12 cellular contexts compared by ENCODE assay signal in genomic region chr12:28966049-28966778, GRCh38.
DNase-seq lines count a peak whose midpoint lies in the region; ATAC-seq, FAIRE-seq and TF ChIP-seq lines count a peak whose summit lies in the region.
"Had no signal": no experiment of that assay in that cellular context is flagged by ENCODE, and none has a peak within 500 bp of the region (broad histone marks: within the 10 kb centered on the region; RNA-seq: fewer than 3 reads in every experiment).

No MANE protein-coding gene starts in this region.

- H3K36me3 ChIP-seq in keratinocyte (ENCODE audit: control insufficient read depth in 2 of 2, extremely low read depth in 1 of 2, insufficient read depth in 2 of 2, low read length in 2 of 2) (no peaks in the 10 kb centered on the region), stomach (no peaks in the 10 kb centered on the region)
- H3K36me3 ChIP-seq: suprapubic skin had no signal

- no peak overlapping the region for H3K4me2 ChIP-seq in keratinocyte (ENCODE audit: control insufficient read depth, extremely low read depth, insufficient read depth, low read depth, low read length)

- H3K9me1 ChIP-seq in keratinocyte (ENCODE audit: control insufficient read depth, extremely low read depth, insufficient read depth, low read length) = no peaks in the 10 kb centered on the region

- intact Hi-C loops in stomach (cut with DNase I; ENCODE audit: low total_unique reads) = no loop called here

- TF ChIP-seq CTCF in astrocyte of the spinal cord (IDR thresholded peaks at IDR 0.05; ENCODE audit: low read depth, low read length) (no peak), keratinocyte (optimal IDR thresholded peaks at IDR 0.05 in 1 of 3, IDR thresholded peaks at IDR 0.05 in 1 of 3, conservative IDR thresholded peaks at IDR 0.05 in 1 of 3; ENCODE audit: extremely low read depth in 1 of 3, insufficient read depth in 2 of 3, low read length in 3 of 3) (no peak), stomach (IDR thresholded peaks at IDR 0.05) (no peak)

- no peak overlapping the region for H3K9ac ChIP-seq in keratinocyte (ENCODE audit: control insufficient read depth, extremely low read depth, insufficient read depth, low read length)

- H3K27me3 ChIP-seq in keratinocyte (ENCODE audit: control insufficient read depth, extremely low read depth, insufficient read depth, low read length) (no peaks in the 10 kb centered on the region), stomach (no peaks in the 10 kb centered on the region)
- H3K27me3 ChIP-seq: suprapubic skin had no signal

- dilution Hi-C loops in keratinocyte (cut with MboI; ENCODE audit: extremely low pct_ligation_motif_present, low sequenced_read_pairs) = no loop called here

- no peak overlapping the region for H3K27ac ChIP-seq in keratinocyte (ENCODE audit: control insufficient read depth, insufficient read depth, low read length)
- peak overlapping the region in 3 of 5 donors; percentile 4 to 40 (median 21) for H3K27ac ChIP-seq in stomach
- H3K27ac ChIP-seq: suprapubic skin had no signal

- in situ Hi-C loops in astrocyte of the spinal cord (cut with HindIII; ENCODE audit: low sequenced_read_pairs) = no loop called here

- no peak overlapping the region for H3K4me3 ChIP-seq in astrocyte of the spinal cord (ENCODE audit: low read depth, low read length)
- no peak overlapping the region for H3K4me3 ChIP-seq in keratinocyte (ENCODE audit: control insufficient read depth in 2 of 3, extremely low read depth in 1 of 3, insufficient read depth in 2 of 3, low read depth in 1 of 3, low read length in 3 of 3)
- no peak overlapping the region for H3K4me3 ChIP-seq in stomach
- H3K4me3 ChIP-seq: suprapubic skin had no signal

- H3K79me2 ChIP-seq in keratinocyte (ENCODE audit: control insufficient read depth, insufficient read depth, low read length) = no peaks in the 10 kb centered on the region

- H2AFZ ChIP-seq in keratinocyte (ENCODE audit: control insufficient read depth, low read length) = no peak overlapping the region

- whole genome bisulfite sequencing in stomach, 5 donors = 7 to 23% (median 16%) methylated on average over 3 of the region's 3 CpGs

- no peak for TF ChIP-seq EP300 in stomach (IDR thresholded peaks at IDR 0.05)

- ATAC-seq in HG02938 (IDR thresholded peaks at IDR 0.05; ENCODE audit: unreplicated experiment) (no peak), GM18909 (IDR thresholded peaks at IDR 0.05; ENCODE audit: poor library complexity, unreplicated experiment) (no peak)

- H3K9me3 ChIP-seq in keratinocyte (ENCODE audit: control insufficient read depth, low read depth, low read length) (no peaks in the 10 kb centered on the region), stomach (no peaks in the 10 kb centered on the region)
- H3K9me3 ChIP-seq: suprapubic skin had no signal

- no peaks in the 10 kb centered on the region for H4K20me1 ChIP-seq in keratinocyte (ENCODE audit: control insufficient read depth, extremely low read depth, insufficient read depth, low read length)

- DNase-seq in NCI-H1092 (lab: John Stamatoyannopoulos, UW) = peak; percentile 1
- peak; percentile 44 for DNase-seq in astrocyte of the spinal cord (ENCODE audit: low read depth, low spot score)
- DNase-seq in keratinocyte (ENCODE audit: low read depth, low spot score) = no peak
- DNase-seq in stomach = peak; percentile 80
- DNase-seq in GM12892 (ENCODE audit: insufficient read length) = no peak
- DNase-seq in SHP77 treated with DMSO at 0.1 percent for 48 hours (lab: John Stamatoyannopoulos, UW) = no peak
- DNase-seq: activated naive CD8-positive, alpha-beta T cell treated with anti-CD3 and anti-CD28 coated beads for 36 hours; NCI-H510A had no signal

- H3K4me1 ChIP-seq in keratinocyte (ENCODE audit: control insufficient read depth, extremely low read depth, insufficient read depth, low read length) (peaks cover 18% of the 10 kb centered on the region), stomach (peaks cover 0 to 13% (median 6%) of the 10 kb centered on the region in 4 donors)

- no peak for TF ChIP-seq POLR2A in stomach (IDR thresholded peaks at IDR 0.05)
- no peak for TF ChIP-seq POLR2A in GM12892 (IDR thresholded peaks at IDR 0.05; ENCODE audit: low read depth, low read length)

- FAIRE-seq in keratinocyte (lab: Jason Lieb, UNC) (peak; percentile 17), GM12892 (lab: Jason Lieb, UNC) (no peak)
- FAIRE-seq: TTC549 had no signal

Comparison
In these comparisons a context has a peak if more than half of its experiments do, and no peak if none do; other contexts are left out.
1. DNase-seq: peak in NCI-H1092 (single experiment), astrocyte of the spinal cord (single experiment) and stomach (single experiment); none in keratinocyte (single experiment), GM12892 (single experiment) and SHP77 treated with DMSO at 0.1 percent for 48 hours (single experiment).